ENCODE assay signal across 35 cellular contexts in the genomic region with DNA sequence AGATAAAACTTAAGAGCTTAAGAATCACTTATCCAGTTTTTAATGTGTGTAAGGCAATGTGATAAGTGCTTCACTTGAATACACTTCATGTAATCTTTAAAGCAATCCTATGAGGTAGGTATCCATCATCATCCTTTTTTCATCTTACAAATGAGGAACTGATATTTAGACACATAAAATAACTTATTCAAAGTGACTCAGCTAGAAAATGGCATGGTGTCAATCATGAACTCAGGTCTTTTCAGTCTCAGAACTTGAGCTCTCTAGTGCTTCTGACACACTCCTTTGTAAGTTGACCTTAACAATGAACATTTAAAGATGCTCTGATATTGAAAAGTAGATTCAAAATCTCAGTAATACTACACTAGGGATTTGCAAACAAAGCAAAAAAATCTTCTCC.
"Had no signal": no experiment of that assay in that cellular context is flagged by ENCODE, and none has a peak within 500 bp of the region (broad histone marks: within the 10 kb centered on the region; RNA-seq: fewer than 3 reads in every experiment).

No MANE protein-coding gene starts in this region.

- DNase-seq: activated B cell treated with CpG ODN at 0.5 μM for 24 hours; activated CD4-positive, alpha-beta memory T cell treated with anti-CD3 and anti-CD28 coated beads for 36 hours; activated CD4-positive, alpha-beta T cell treated with anti-CD3 and anti-CD28 coated beads for 4 hours; activated CD4-positive, alpha-beta T cell treated with anti-CD3 and anti-CD28 coated beads, Interleukin-2, amount 10 ng/mL, durations not matched to agents 24 days and 14 days; activated CD4-positive, alpha-beta T cell treated with anti-CD3 and anti-CD28 coated beads, Interleukin-2, amount 50 U/mL, for 1 hour; activated CD4-positive, alpha-beta T cell treated with anti-CD3 and anti-CD28 coated beads, Interleukin-2, amount 50 U/mL, for 4 hours; activated CD4-positive, CD25-positive, alpha-beta regulatory T cell treated with anti-CD3 and anti-CD28 coated beads, Interleukin-2, amount 50 U/mL, for 72 hours; activated CD8-positive, alpha-beta memory T cell treated with anti-CD3 and anti-CD28 coated beads, Interleukin-2, amount 50 U/mL, for 4 hours; activated CD8-positive, alpha-beta T cell treated with anti-CD3 and anti-CD28 coated beads for 36 hours; activated effector memory CD4-positive, alpha-beta T cell treated with anti-CD3 and anti-CD28 coated beads, Interleukin-2, amount 50 U/mL, for 16 hours; activated gamma-delta T cell treated with Interleukin-2 at 50 U/mL for 16 hours; activated naive CD4-positive, alpha-beta T cell; activated naive CD4-positive, alpha-beta T cell treated with anti-CD3 and anti-CD28 coated beads for 36 hours; activated naive CD4-positive, alpha-beta T cell treated with anti-CD3 and anti-CD28 coated beads, Interleukin-2, amount 50 U/mL, for 16 hours; activated naive CD8-positive, alpha-beta T cell treated with anti-CD3 and anti-CD28 coated beads for 36 hours; activated T-cell treated with anti-CD3 and anti-CD28 coated beads for 4 hours; activated T-cell treated with anti-CD3 and anti-CD28 coated beads, Interleukin-2, amount 50 U/mL, for 1 hour; activated T-cell treated with anti-CD3 and anti-CD28 coated beads, Interleukin-2, amount 50 U/mL, for 4 hours; activated T-cell treated with anti-CD3 and anti-CD28 coated beads, Interleukin-2, amount 50 U/mL, for 72 hours; adrenal gland; amniotic stem cell; aorta; body of pancreas; brain microvascular endothelial cell; central memory CD4-positive, alpha-beta T cell; T-helper 2 cell; T-helper 9 cell had no signal

- H3K27me3 ChIP-seq: adrenal gland, body of pancreas, brain microvascular endothelial cell, breast epithelium had no signal

- H3K27ac ChIP-seq: adrenal gland, body of pancreas, brain microvascular endothelial cell, breast epithelium, VCaP had no signal

- H3K4me3 Mint-ChIP-seq: activated B cell treated with CpG ODN at 0.5 μM for 24 hours; activated CD4-positive, alpha-beta memory T cell treated with anti-CD3 and anti-CD28 coated beads for 36 hours; activated CD4-positive, alpha-beta T cell treated with anti-CD3 and anti-CD28 coated beads, Interleukin-2, amount 10 ng/mL, durations not matched to agents 24 days and 14 days; activated CD8-positive, alpha-beta T cell treated with anti-CD3 and anti-CD28 coated beads for 36 hours; activated naive CD4-positive, alpha-beta T cell treated with anti-CD3 and anti-CD28 coated beads for 36 hours; activated naive CD8-positive, alpha-beta T cell treated with anti-CD3 and anti-CD28 coated beads for 36 hours; activated T-cell treated with anti-CD3 and anti-CD28 coated beads, Interleukin-2, amount 50 U/mL, for 4 hours; activated T-cell treated with anti-CD3 and anti-CD28 coated beads, Interleukin-2, amount 50 U/mL, for 72 hours; activated T-helper 1 cell treated with anti-CD3 and anti-CD28 coated beads, Interleukin-12 subunit alpha, Interleukin-12 subunit beta, Interleukin-2, Interleukin-4 antibody, amounts not matched to agents 30 ng/mL and 10 ng/mL and 1 ng/mL, durations not matched to agents 14 hours and 24 hours and 36 hours; activated T-helper 17 cell treated with anti-CD3 and anti-CD28 coated beads, Interleukin-2, amount 50 U/mL, for 72 hours; T-helper 1 cell treated with Interleukin-12 subunit alpha and Interleukin-12 subunit beta and Interleukin-4 antibody, amounts not matched to agents 30 μg/mL and 1 μg/mL, for 36 hours; T-helper 2 cell treated with Interferon-gamma antibody and Interleukin-4, amounts not matched to agents 5 μg/mL and 100 μg/mL, for 36 hours had no signal

- H3K36me3 ChIP-seq: adrenal gland, brain microvascular endothelial cell, breast epithelium had no signal

- ATAC-seq: activated CD8-positive, alpha-beta T cell treated with anti-CD3 and anti-CD28 coated beads for 36 hours; activated naive CD4-positive, alpha-beta T cell treated with anti-CD3 and anti-CD28 coated beads, Interleukin-2, amount 50 U/mL, for 72 hours; activated T-cell treated with anti-CD3 and anti-CD28 coated beads, Interleukin-2, amount 50 U/mL, for 4 hours; activated T-cell treated with anti-CD3 and anti-CD28 coated beads, Interleukin-2, amount 50 U/mL, for 72 hours; activated T-helper 17 cell treated with anti-CD3 and anti-CD28 coated beads, Interleukin-2, amount 50 U/mL, for 72 hours; body of pancreas had no signal

- H3K4me1 ChIP-seq: adrenal gland, body of pancreas, breast epithelium had no signal

- H3K27me3 Mint-ChIP-seq: activated B cell treated with CpG ODN at 0.5 μM for 24 hours; activated CD4-positive, alpha-beta memory T cell treated with anti-CD3 and anti-CD28 coated beads for 36 hours; activated CD4-positive, alpha-beta T cell treated with anti-CD3 and anti-CD28 coated beads, Interleukin-2, amount 10 ng/mL, durations not matched to agents 24 days and 14 days; activated CD8-positive, alpha-beta T cell treated with anti-CD3 and anti-CD28 coated beads for 36 hours; activated naive CD8-positive, alpha-beta T cell treated with anti-CD3 and anti-CD28 coated beads for 36 hours had no signal

- H3K4me1 Mint-ChIP-seq: activated B cell treated with CpG ODN at 0.5 μM for 24 hours; activated CD4-positive, alpha-beta T cell treated with anti-CD3 and anti-CD28 coated beads, Interleukin-2, amount 10 ng/mL, durations not matched to agents 24 days and 14 days; activated naive CD8-positive, alpha-beta T cell treated with anti-CD3 and anti-CD28 coated beads for 36 hours; activated T-helper 17 cell treated with anti-CD3 and anti-CD28 coated beads, Interleukin-2, amount 50 U/mL, for 72 hours had no signal

- H3K4me3 ChIP-seq: adrenal gland, body of pancreas, breast epithelium had no signal

- H3K36me3 Mint-ChIP-seq: activated CD4-positive, alpha-beta memory T cell treated with anti-CD3 and anti-CD28 coated beads for 36 hours; activated naive CD4-positive, alpha-beta T cell treated with anti-CD3 and anti-CD28 coated beads, Interleukin-2, amount 50 U/mL, for 72 hours; activated naive CD8-positive, alpha-beta T cell treated with anti-CD3 and anti-CD28 coated beads for 36 hours had no signal

- FAIRE-seq: TTC549 had no signal

- H3K9me3 Mint-ChIP-seq: activated B cell treated with CpG ODN at 0.5 μM for 24 hours; activated CD4-positive, alpha-beta memory T cell treated with anti-CD3 and anti-CD28 coated beads for 36 hours; activated CD4-positive, alpha-beta T cell treated with anti-CD3 and anti-CD28 coated beads, Interleukin-2, amount 10 ng/mL, durations not matched to agents 24 days and 14 days; activated CD8-positive, alpha-beta T cell treated with anti-CD3 and anti-CD28 coated beads for 36 hours; activated naive CD4-positive, alpha-beta T cell treated with anti-CD3 and anti-CD28 coated beads for 36 hours; activated naive CD4-positive, alpha-beta T cell treated with anti-CD3 and anti-CD28 coated beads, Interleukin-2, amount 50 U/mL, for 72 hours; activated naive CD8-positive, alpha-beta T cell treated with anti-CD3 and anti-CD28 coated beads for 36 hours; activated T-cell treated with anti-CD3 and anti-CD28 coated beads, Interleukin-2, amount 50 U/mL, for 4 hours; activated T-helper 1 cell treated with anti-CD3 and anti-CD28 coated beads, Interleukin-12 subunit alpha, Interleukin-12 subunit beta, Interleukin-2, Interleukin-4 antibody, amounts not matched to agents 30 ng/mL and 10 ng/mL and 1 ng/mL, durations not matched to agents 14 hours and 24 hours and 36 hours; activated T-helper 17 cell treated with anti-CD3 and anti-CD28 coated beads, Interleukin-2, amount 50 U/mL, for 72 hours; T-helper 1 cell treated with Interleukin-12 subunit alpha and Interleukin-12 subunit beta and Interleukin-4 antibody, amounts not matched to agents 30 μg/mL and 1 μg/mL, for 36 hours; T-helper 2 cell treated with Interferon-gamma antibody and Interleukin-4, amounts not matched to agents 5 μg/mL and 100 μg/mL, for 36 hours had no signal

- H3K27ac Mint-ChIP-seq: activated B cell treated with CpG ODN at 0.5 μM for 24 hours; activated CD4-positive, alpha-beta memory T cell treated with anti-CD3 and anti-CD28 coated beads for 36 hours; activated CD4-positive, alpha-beta T cell treated with anti-CD3 and anti-CD28 coated beads, Interleukin-2, amount 10 ng/mL, durations not matched to agents 24 days and 14 days; activated CD8-positive, alpha-beta T cell treated with anti-CD3 and anti-CD28 coated beads for 36 hours; activated naive CD4-positive, alpha-beta T cell treated with anti-CD3 and anti-CD28 coated beads for 36 hours; activated naive CD4-positive, alpha-beta T cell treated with anti-CD3 and anti-CD28 coated beads, Interleukin-2, amount 50 U/mL, for 72 hours; activated naive CD8-positive, alpha-beta T cell treated with anti-CD3 and anti-CD28 coated beads for 36 hours; activated T-cell treated with anti-CD3 and anti-CD28 coated beads, Interleukin-2, amount 50 U/mL, for 72 hours; activated T-helper 1 cell treated with anti-CD3 and anti-CD28 coated beads, Interleukin-12 subunit alpha, Interleukin-12 subunit beta, Interleukin-2, Interleukin-4 antibody, amounts not matched to agents 30 ng/mL and 10 ng/mL and 1 ng/mL, durations not matched to agents 14 hours and 24 hours and 36 hours; activated T-helper 17 cell treated with anti-CD3 and anti-CD28 coated beads, Interleukin-2, amount 50 U/mL, for 72 hours; T-helper 1 cell treated with Interleukin-12 subunit alpha and Interleukin-12 subunit beta and Interleukin-4 antibody, amounts not matched to agents 30 μg/mL and 1 μg/mL, for 36 hours; T-helper 2 cell treated with Interferon-gamma antibody and Interleukin-4, amounts not matched to agents 5 μg/mL and 100 μg/mL, for 36 hours had no signal

- H3K9me3 ChIP-seq: adrenal gland, body of pancreas, breast epithelium had no signal
